ENCODE assay signal across 1 cellular context in the genomic region with DNA sequence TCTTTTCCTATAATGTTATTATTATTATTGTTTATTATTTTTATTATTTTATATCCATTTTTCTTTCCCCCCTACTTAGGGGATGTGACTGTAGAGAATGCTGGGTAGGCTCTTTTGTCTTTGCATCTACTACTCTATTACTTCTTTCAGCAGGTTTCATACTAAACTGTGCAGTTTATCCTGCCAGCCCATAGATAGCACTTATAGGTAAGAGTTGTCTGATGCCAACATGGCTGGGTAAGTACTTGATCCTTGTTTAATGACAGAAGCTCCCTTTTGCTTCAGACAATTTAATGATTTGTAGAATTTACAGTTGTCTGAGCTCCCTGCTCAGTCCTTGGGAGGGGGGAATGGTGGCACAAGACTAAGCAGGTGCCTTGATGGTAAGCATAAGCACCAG.
TF ChIP-seq lines count a peak whose summit lies in the region.

No MANE protein-coding gene starts in this region.

TF ChIP-seq in GM23338, 12 proteins besides CTCF, POLR2A, EP300 and RAD21 (continued from another document):
- TF ChIP-seq, protein P1, sequence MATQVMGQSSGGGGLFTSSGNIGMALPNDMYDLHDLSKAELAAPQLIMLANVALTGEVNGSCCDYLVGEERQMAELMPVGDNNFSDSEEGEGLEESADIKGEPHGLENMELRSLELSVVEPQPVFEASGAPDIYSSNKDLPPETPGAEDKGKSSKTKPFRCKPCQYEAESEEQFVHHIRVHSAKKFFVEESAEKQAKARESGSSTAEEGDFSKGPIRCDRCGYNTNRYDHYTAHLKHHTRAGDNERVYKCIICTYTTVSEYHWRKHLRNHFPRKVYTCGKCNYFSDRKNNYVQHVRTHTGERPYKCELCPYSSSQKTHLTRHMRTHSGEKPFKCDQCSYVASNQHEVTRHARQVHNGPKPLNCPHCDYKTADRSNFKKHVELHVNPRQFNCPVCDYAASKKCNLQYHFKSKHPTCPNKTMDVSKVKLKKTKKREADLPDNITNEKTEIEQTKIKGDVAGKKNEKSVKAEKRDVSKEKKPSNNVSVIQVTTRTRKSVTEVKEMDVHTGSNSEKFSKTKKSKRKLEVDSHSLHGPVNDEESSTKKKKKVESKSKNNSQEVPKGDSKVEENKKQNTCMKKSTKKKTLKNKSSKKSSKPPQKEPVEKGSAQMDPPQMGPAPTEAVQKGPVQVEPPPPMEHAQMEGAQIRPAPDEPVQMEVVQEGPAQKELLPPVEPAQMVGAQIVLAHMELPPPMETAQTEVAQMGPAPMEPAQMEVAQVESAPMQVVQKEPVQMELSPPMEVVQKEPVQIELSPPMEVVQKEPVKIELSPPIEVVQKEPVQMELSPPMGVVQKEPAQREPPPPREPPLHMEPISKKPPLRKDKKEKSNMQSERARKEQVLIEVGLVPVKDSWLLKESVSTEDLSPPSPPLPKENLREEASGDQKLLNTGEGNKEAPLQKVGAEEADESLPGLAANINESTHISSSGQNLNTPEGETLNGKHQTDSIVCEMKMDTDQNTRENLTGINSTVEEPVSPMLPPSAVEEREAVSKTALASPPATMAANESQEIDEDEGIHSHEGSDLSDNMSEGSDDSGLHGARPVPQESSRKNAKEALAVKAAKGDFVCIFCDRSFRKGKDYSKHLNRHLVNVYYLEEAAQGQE (IDR thresholded peaks at IDR 0.05; ENCODE audit: unreplicated experiment): no peak
- TF ChIP-seq POLR2AphosphoS5 (IDR thresholded peaks at IDR 0.05; ENCODE audit: low read depth) (no peak), ZNF331 (CRISPR knock-in tag; IDR thresholded peaks at IDR 0.05; ENCODE audit: low read depth) (no peak), EZH2 (IDR thresholded peaks at IDR 0.05; ENCODE audit: low read depth, unreplicated experiment) (no peak), CREB1 (CRISPR knock-in tag; IDR thresholded peaks at IDR 0.05; ENCODE audit: low read depth) (no peak), EZH2phosphoT487 (IDR thresholded peaks at IDR 0.05; ENCODE audit: unreplicated experiment) (no peak)
- TF ChIP-seq, protein P2, sequence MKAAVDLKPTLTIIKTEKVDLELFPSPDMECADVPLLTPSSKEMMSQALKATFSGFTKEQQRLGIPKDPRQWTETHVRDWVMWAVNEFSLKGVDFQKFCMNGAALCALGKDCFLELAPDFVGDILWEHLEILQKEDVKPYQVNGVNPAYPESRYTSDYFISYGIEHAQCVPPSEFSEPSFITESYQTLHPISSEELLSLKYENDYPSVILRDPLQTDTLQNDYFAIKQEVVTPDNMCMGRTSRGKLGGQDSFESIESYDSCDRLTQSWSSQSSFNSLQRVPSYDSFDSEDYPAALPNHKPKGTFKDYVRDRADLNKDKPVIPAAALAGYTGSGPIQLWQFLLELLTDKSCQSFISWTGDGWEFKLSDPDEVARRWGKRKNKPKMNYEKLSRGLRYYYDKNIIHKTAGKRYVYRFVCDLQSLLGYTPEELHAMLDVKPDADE (IDR thresholded peaks at IDR 0.05): no peak
- TF ChIP-seq, protein P3, sequence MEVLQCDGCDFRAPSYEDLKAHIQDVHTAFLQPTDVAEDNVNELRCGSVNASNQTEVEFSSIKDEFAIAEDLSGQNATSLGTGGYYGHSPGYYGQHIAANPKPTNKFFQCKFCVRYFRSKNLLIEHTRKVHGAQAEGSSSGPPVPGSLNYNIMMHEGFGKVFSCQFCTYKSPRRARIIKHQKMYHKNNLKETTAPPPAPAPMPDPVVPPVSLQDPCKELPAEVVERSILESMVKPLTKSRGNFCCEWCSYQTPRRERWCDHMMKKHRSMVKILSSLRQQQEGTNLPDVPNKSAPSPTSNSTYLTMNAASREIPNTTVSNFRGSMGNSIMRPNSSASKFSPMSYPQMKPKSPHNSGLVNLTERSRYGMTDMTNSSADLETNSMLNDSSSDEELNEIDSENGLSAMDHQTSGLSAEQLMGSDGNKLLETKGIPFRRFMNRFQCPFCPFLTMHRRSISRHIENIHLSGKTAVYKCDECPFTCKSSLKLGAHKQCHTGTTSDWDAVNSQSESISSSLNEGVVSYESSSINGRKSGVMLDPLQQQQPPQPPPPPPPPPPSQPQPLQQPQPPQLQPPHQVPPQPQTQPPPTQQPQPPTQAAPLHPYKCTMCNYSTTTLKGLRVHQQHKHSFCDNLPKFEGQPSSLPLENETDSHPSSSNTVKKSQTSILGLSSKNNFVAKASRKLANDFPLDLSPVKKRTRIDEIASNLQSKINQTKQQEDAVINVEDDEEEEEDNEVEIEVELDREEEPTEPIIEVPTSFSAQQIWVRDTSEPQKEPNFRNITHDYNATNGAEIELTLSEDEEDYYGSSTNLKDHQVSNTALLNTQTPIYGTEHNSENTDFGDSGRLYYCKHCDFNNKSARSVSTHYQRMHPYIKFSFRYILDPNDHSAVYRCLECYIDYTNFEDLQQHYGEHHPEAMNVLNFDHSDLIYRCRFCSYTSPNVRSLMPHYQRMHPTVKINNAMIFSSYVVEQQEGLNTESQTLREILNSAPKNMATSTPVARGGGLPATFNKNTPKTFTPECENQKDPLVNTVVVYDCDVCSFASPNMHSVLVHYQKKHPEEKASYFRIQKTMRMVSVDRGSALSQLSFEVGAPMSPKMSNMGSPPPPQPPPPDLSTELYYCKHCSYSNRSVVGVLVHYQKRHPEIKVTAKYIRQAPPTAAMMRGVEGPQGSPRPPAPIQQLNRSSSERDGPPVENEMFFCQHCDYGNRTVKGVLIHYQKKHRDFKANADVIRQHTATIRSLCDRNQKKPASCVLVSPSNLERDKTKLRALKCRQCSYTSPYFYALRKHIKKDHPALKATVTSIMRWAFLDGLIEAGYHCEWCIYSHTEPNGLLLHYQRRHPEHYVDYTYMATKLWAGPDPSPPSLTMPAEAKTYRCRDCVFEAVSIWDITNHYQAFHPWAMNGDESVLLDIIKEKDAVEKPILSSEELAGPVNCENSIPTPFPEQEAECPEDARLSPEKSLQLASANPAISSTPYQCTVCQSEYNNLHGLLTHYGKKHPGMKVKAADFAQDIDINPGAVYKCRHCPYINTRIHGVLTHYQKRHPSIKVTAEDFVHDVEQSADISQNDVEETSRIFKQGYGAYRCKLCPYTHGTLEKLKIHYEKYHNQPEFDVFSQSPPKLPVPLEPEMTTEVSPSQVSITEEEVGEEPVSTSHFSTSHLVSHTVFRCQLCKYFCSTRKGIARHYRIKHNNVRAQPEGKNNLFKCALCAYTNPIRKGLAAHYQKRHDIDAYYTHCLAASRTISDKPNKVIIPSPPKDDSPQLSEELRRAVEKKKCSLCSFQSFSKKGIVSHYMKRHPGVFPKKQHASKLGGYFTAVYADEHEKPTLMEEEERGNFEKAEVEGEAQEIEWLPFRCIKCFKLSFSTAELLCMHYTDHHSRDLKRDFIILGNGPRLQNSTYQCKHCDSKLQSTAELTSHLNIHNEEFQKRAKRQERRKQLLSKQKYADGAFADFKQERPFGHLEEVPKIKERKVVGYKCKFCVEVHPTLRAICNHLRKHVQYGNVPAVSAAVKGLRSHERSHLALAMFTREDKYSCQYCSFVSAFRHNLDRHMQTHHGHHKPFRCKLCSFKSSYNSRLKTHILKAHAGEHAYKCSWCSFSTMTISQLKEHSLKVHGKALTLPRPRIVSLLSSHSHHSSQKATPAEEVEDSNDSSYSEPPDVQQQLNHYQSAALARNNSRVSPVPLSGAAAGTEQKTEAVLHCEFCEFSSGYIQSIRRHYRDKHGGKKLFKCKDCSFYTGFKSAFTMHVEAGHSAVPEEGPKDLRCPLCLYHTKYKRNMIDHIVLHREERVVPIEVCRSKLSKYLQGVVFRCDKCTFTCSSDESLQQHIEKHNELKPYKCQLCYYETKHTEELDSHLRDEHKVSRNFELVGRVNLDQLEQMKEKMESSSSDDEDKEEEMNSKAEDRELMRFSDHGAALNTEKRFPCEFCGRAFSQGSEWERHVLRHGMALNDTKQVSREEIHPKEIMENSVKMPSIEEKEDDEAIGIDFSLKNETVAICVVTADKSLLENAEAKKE (CRISPR knock-in tag; IDR thresholded peaks at IDR 0.05): no peak
